In the genomic region with DNA sequence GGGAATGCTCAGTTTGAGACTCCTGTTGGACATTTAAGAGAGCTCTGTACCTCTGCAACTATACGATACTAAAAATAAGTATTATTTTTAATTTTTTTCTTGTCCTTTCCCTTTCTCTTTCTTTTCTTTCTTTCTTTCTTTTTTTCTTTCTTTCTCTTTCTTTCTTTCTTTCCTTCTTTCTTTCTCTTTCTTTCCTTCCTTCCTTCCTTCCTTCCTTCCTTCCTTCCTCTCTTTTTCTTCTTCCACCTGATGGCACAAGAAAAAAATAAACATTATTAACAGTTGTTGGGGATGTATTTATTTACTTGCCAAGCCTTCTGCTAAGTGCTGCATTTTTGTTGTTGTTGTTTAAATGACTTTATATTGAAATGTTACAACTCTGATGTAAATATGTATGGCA, we compare ENCODE assay signal across 1 cellular context.
TF ChIP-seq lines count a peak whose summit lies in the region.

No MANE protein-coding gene starts in this region.

TF ChIP-seq in endothelial cell of umbilical vein, 7 proteins besides CTCF, POLR2A, EP300 and RAD21 (continued from another document):
- TF ChIP-seq GATA2 (IDR thresholded peaks at IDR 0.05; ENCODE audit: insufficient read depth, insufficient read length, low read depth, low read length) (no peak), JUN (IDR thresholded peaks at IDR 0.05; ENCODE audit: borderline replicate concordance, insufficient read depth, insufficient read length, low read depth) (no peak), POLR2AphosphoS5 (IDR thresholded peaks at IDR 0.05; ENCODE audit: insufficient read depth, low read depth, low read length) (no peak)
- TF ChIP-seq, protein P1, sequence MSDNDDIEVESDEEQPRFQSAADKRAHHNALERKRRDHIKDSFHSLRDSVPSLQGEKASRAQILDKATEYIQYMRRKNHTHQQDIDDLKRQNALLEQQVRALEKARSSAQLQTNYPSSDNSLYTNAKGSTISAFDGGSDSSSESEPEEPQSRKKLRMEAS (IDR thresholded peaks at IDR 0.05; ENCODE audit: insufficient read depth, insufficient read length) = no peak
